ENCODE assay signal across 11 cellular contexts in the genomic region with DNA sequence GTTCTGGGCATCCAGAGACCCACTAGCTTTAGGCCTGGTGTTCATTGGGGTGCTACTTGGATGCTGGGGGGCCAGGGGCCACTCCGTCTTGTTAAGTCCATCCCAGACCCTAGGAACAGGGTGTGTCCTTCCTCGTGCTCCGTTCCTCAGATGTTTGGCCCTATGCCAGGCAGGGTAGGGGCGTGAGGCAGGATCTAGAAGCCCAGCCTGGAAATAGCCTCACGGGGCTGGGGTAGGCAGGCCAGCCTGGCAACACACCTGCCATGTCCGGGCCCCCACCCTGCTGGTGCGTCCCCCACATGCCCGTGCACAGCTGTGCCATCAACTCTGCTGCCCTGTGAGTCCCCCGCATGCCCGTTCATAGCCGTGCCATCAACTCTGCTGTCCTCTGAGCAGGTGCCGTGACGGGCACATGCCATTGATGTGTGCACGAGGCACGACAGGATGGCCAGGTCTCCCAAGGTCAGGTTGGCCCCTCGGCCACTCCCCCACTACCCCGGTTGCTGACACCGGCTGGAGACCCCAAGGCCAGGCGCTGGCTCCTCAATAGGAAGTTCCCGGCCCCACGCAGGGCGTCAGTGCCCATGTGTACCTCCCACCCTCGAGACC. TPM values are rescaled to one million over a fixed set of nuclear protein-coding genes. Genes with fewer than 3 reads are reported as not detected.
DNase-seq lines count a peak whose midpoint lies in the region; ATAC-seq and TF ChIP-seq lines count a peak whose summit lies in the region.
"Had no signal": no experiment of that assay in that cellular context is flagged by ENCODE, and none has a peak within 500 bp of the region (broad histone marks: within the 10 kb centered on the region; RNA-seq: fewer than 3 reads in every experiment).

No MANE protein-coding gene starts in this region.

- H3K9me3 Mint-ChIP-seq in activated T-cell treated with anti-CD3 and anti-CD28 coated beads, Interleukin-2, amount 50 U/mL, for 24 hours, result no peaks in the 10 kb centered on the region
- no peaks in the 10 kb centered on the region for H3K9me3 Mint-ChIP-seq in activated T-cell treated with anti-CD3 and anti-CD28 coated beads, Interleukin-2, amount 50 U/mL, for 72 hours
- no peaks in the 10 kb centered on the region for H3K9me3 Mint-ChIP-seq in type B pancreatic cell
- H3K9me3 Mint-ChIP-seq: activated CD4-positive, alpha-beta memory T cell treated with anti-CD3 and anti-CD28 coated beads, Interleukin-2, amount 10 ng/mL, durations not matched to agents 7 days and 5 days had no signal

- no peaks in the 10 kb centered on the region for H3K79me2 ChIP-seq in mesendoderm (ENCODE audit: control insufficient read depth, insufficient read depth, low read length)

- H3K79me1 ChIP-seq in mesendoderm (ENCODE audit: low read length), result no peaks in the 10 kb centered on the region

- no peak overlapping the region for H2BK5ac ChIP-seq in mesendoderm (ENCODE audit: low read length)

- H3K36me3 ChIP-seq in body of pancreas (replicated peaks in 1 of 2; ENCODE audit: insufficient read depth in 1 of 2, low read depth in 2 of 2) (peaks cover 13 to 20% of the 10 kb centered on the region in 2 donors), lower lobe of right lung (peaks cover 72% of the 10 kb centered on the region), mesendoderm (ENCODE audit: control insufficient read depth, insufficient read depth, low read length) (peaks cover 3% of the 10 kb centered on the region)

- H3K4me3 Mint-ChIP-seq in activated T-cell treated with anti-CD3 and anti-CD28 coated beads, Interleukin-2, amount 50 U/mL, for 24 hours, result no peak overlapping the region
- H3K4me3 Mint-ChIP-seq in activated T-cell treated with anti-CD3 and anti-CD28 coated beads, Interleukin-2, amount 50 U/mL, for 72 hours, result no peak overlapping the region
- H3K4me3 Mint-ChIP-seq in type B pancreatic cell, result peak overlapping the region; percentile 72
- H3K4me3 Mint-ChIP-seq: activated CD4-positive, alpha-beta memory T cell treated with anti-CD3 and anti-CD28 coated beads, Interleukin-2, amount 10 ng/mL, durations not matched to agents 7 days and 5 days had no signal

- no peak overlapping the region for H2BK15ac ChIP-seq in mesendoderm (replicated peaks; ENCODE audit: low read depth)

- H3K9me3 ChIP-seq in body of pancreas, result no peaks in the 10 kb centered on the region
- no peaks in the 10 kb centered on the region for H3K9me3 ChIP-seq in lower lobe of right lung

- 56 to 64% methylated on average over 7 to 23 of the region's 23 CpGs for WGBS in body of pancreas, 2 donors
- WGBS in mesendoderm (ENCODE audit: extremely low coverage, insufficient coverage, low lambda C conversion rate), result no CpG with 5 or more reads among the region's 23 CpGs

- no peak for TF ChIP-seq CTCF in body of pancreas (IDR thresholded peaks at IDR 0.05)
- no peak for TF ChIP-seq CTCF in lower lobe of right lung (IDR thresholded peaks at IDR 0.05)
- TF ChIP-seq CTCF in type B pancreatic cell (conservative IDR thresholded peaks at IDR 0.05), result no peak

- no peak overlapping the region for H4K8ac ChIP-seq in mesendoderm (ENCODE audit: low read depth, low read length)

- H2AK5ac ChIP-seq in mesendoderm (ENCODE audit: low read length), result no peak overlapping the region

- H3K56ac ChIP-seq in mesendoderm (ENCODE audit: low read length), result no peak overlapping the region

- H3K4me3 ChIP-seq in body of pancreas (no peak overlapping the region), lower lobe of right lung (no peak overlapping the region), mesendoderm (ENCODE audit: low read length) (no peak overlapping the region)
- H3K4me3 ChIP-seq: GM23248 had no signal

- no peak overlapping the region for H3K18ac ChIP-seq in mesendoderm (ENCODE audit: low read length)

- H3K27me3 ChIP-seq in body of pancreas (no peaks in the 10 kb centered on the region), lower lobe of right lung (ENCODE audit: low read depth) (no peaks in the 10 kb centered on the region), mesendoderm (ENCODE audit: insufficient read depth, low read length, poor library complexity) (no peaks in the 10 kb centered on the region)

- H3K4me1 ChIP-seq in body of pancreas (peaks cover 24% of the 10 kb centered on the region), lower lobe of right lung (peaks cover 26% of the 10 kb centered on the region), mesendoderm (ENCODE audit: control insufficient read depth, low read depth, low read length) (no peaks in the 10 kb centered on the region)

- intact Hi-C loops in body of pancreas (cut with DNase I), result no loop called here
- intact Hi-C loops in lower lobe of right lung (cut with DNase I), result no loop called here

- peak overlapping the region; percentile 18 for H3K27ac Mint-ChIP-seq in activated T-cell treated with anti-CD3 and anti-CD28 coated beads, Interleukin-2, amount 50 U/mL, for 24 hours
- no peak overlapping the region for H3K27ac Mint-ChIP-seq in activated T-cell treated with anti-CD3 and anti-CD28 coated beads, Interleukin-2, amount 50 U/mL, for 72 hours
- H3K27ac Mint-ChIP-seq in type B pancreatic cell, result peak overlapping the region; percentile 74
- H3K27ac Mint-ChIP-seq: activated CD4-positive, alpha-beta memory T cell treated with anti-CD3 and anti-CD28 coated beads, Interleukin-2, amount 10 ng/mL, durations not matched to agents 7 days and 5 days had no signal

- H3K27ac ChIP-seq in body of pancreas (peak overlapping the region in 3 of 4 donors; percentile 45 to 60 (median 52)), lower lobe of right lung (no peak overlapping the region), mesendoderm (ENCODE audit: low read depth, low read length) (no peak overlapping the region)
- H3K27ac ChIP-seq: GM23248 had no signal

- no peaks in the 10 kb centered on the region for H3K27me3 Mint-ChIP-seq in activated T-cell treated with anti-CD3 and anti-CD28 coated beads, Interleukin-2, amount 50 U/mL, for 24 hours
- H3K27me3 Mint-ChIP-seq in activated T-cell treated with anti-CD3 and anti-CD28 coated beads, Interleukin-2, amount 50 U/mL, for 72 hours (ENCODE audit: low read depth), result no peaks in the 10 kb centered on the region
- H3K27me3 Mint-ChIP-seq in type B pancreatic cell, result no peaks in the 10 kb centered on the region
- H3K27me3 Mint-ChIP-seq: activated CD4-positive, alpha-beta memory T cell treated with anti-CD3 and anti-CD28 coated beads, Interleukin-2, amount 10 ng/mL, durations not matched to agents 7 days and 5 days had no signal

- no peak for DNase-seq in activated T-cell treated with anti-CD3 and anti-CD28 coated beads, Interleukin-2, amount 50 U/mL, for 24 hours
- no peak for DNase-seq in activated T-cell treated with anti-CD3 and anti-CD28 coated beads, Interleukin-2, amount 50 U/mL, for 72 hours
- DNase-seq in body of pancreas (peak in 1 of 4 donors; percentile 54), lower lobe of right lung (no peak), type B pancreatic cell (ENCODE audit: extremely low spot score, unreplicated experiment) (no peak), mesendoderm (no peak)
- DNase-seq: activated CD4-positive, alpha-beta memory T cell treated with anti-CD3 and anti-CD28 coated beads, Interleukin-2, amount 10 ng/mL, durations not matched to agents 7 days and 5 days; AML-193 had no signal

- peaks cover 31% of the 10 kb centered on the region for H3K36me3 Mint-ChIP-seq in activated T-cell treated with anti-CD3 and anti-CD28 coated beads, Interleukin-2, amount 50 U/mL, for 24 hours (ENCODE audit: low read depth)
- H3K36me3 Mint-ChIP-seq in activated T-cell treated with anti-CD3 and anti-CD28 coated beads, Interleukin-2, amount 50 U/mL, for 72 hours (ENCODE audit: insufficient read depth in 2 of 2), result peaks cover 1 to 3% of the 10 kb centered on the region in 2 donors
- H3K36me3 Mint-ChIP-seq in type B pancreatic cell, result peaks cover 4% of the 10 kb centered on the region

- no peak for ATAC-seq in activated T-cell treated with anti-CD3 and anti-CD28 coated beads, Interleukin-2, amount 50 U/mL, for 72 hours (replicated peaks in 1 of 2)
- ATAC-seq in body of pancreas, result peak; percentile 19
- ATAC-seq in lower lobe of right lung, result peak; percentile 3 to 24
- ATAC-seq in GM18505 (IDR thresholded peaks at IDR 0.05; ENCODE audit: unreplicated experiment), result no peak
- no peak for ATAC-seq in GM18520 (IDR thresholded peaks at IDR 0.05; ENCODE audit: unreplicated experiment)

- no peak overlapping the region for H4K5ac ChIP-seq in mesendoderm (ENCODE audit: low read length)

- TF ChIP-seq POLR2A in body of pancreas (IDR thresholded peaks at IDR 0.05) (no peak), GM18505 (IDR thresholded peaks at IDR 0.05; ENCODE audit: borderline replicate concordance, extremely low read depth, insufficient read depth, insufficient read length) (no peak)

- H3K23ac ChIP-seq in mesendoderm (ENCODE audit: low read length), result no peak overlapping the region

- peaks cover 5% of the 10 kb centered on the region for H3K4me1 Mint-ChIP-seq in activated T-cell treated with anti-CD3 and anti-CD28 coated beads, Interleukin-2, amount 50 U/mL, for 24 hours (ENCODE audit: low read depth)
- H3K4me1 Mint-ChIP-seq in activated T-cell treated with anti-CD3 and anti-CD28 coated beads, Interleukin-2, amount 50 U/mL, for 72 hours (ENCODE audit: low read depth), result no peaks in the 10 kb centered on the region
- H3K4me1 Mint-ChIP-seq in type B pancreatic cell (ENCODE audit: unreplicated experiment), result peaks cover 15% of the 10 kb centered on the region
- H3K4me1 Mint-ChIP-seq: activated CD4-positive, alpha-beta memory T cell treated with anti-CD3 and anti-CD28 coated beads, Interleukin-2, amount 10 ng/mL, durations not matched to agents 7 days and 5 days had no signal

- H3K4me2 ChIP-seq in mesendoderm (ENCODE audit: low read length), result no peak overlapping the region

- H2BK120ac ChIP-seq in mesendoderm (ENCODE audit: low read depth, low read length), result no peak overlapping the region

- H3K9ac ChIP-seq in mesendoderm (ENCODE audit: low read length), result no peak overlapping the region
- H3K9ac ChIP-seq: GM23248 had no signal

- H3K4ac ChIP-seq in mesendoderm (ENCODE audit: low read depth, low read length), result no peak overlapping the region

RNA-seq across cellular contexts. Expression of a gene that starts 36.8 kb away (rescaled TPM):
- total RNA-seq in activated T-cell treated with anti-CD3 and anti-CD28 coated beads, Interleukin-2, amount 50 U/mL, for 72 hours, result 10 to 100 TPM; 32.6 to 55.6 TPM
- total RNA-seq in body of pancreas (under 1 TPM; 0.26 to 0.33 TPM), lower lobe of right lung (1.1 TPM), type B pancreatic cell (ENCODE audit: low replicate concordance) (13.7 and 39.9 TPM in 2 replicates)
- polyA plus RNA-seq in mesendoderm (2013, experiment 1 of 2), result 37.8 TPM
- polyA plus RNA-seq in mesendoderm (2013, experiment 2 of 2), result 38.6 TPM

RNA-seq across cellular contexts. Expression of a gene that starts 38.8 kb away (rescaled TPM):
- total RNA-seq in activated T-cell treated with anti-CD3 and anti-CD28 coated beads, Interleukin-2, amount 50 U/mL, for 72 hours, result 10 to 100 TPM; 26.7 to 30.9 TPM
- 100 to 1,000 TPM in 1 of 2 donors, 10 to 100 TPM in 1; 76.5 to 221 TPM for total RNA-seq in body of pancreas
- total RNA-seq in lower lobe of right lung, result 85.2 TPM
- total RNA-seq in type B pancreatic cell (ENCODE audit: low replicate concordance), result 101 and 112 TPM in 2 replicates
- polyA plus RNA-seq in mesendoderm (2013, experiment 1 of 2), result 16.7 TPM
- polyA plus RNA-seq in mesendoderm (2013, experiment 2 of 2), result 17.3 TPM

Comparison
In these comparisons a context has a peak if more than half of its experiments do, and no peak if none do; other contexts are left out.
1. ATAC-seq: peak in body of pancreas (single experiment) and lower lobe of right lung (2 of 2); none in activated T-cell treated with anti-CD3 and anti-CD28 coated beads, Interleukin-2, amount 50 U/mL, for 72 hours (0 of 2), GM18505 (single experiment) and GM18520 (single experiment).
2. H3K27ac ChIP-seq: peak in body of pancreas (3 of 4); none in lower lobe of right lung (single experiment) and mesendoderm (single experiment).